Comparison of ENCODE assay signal across 8 cellular contexts in the genomic region with DNA sequence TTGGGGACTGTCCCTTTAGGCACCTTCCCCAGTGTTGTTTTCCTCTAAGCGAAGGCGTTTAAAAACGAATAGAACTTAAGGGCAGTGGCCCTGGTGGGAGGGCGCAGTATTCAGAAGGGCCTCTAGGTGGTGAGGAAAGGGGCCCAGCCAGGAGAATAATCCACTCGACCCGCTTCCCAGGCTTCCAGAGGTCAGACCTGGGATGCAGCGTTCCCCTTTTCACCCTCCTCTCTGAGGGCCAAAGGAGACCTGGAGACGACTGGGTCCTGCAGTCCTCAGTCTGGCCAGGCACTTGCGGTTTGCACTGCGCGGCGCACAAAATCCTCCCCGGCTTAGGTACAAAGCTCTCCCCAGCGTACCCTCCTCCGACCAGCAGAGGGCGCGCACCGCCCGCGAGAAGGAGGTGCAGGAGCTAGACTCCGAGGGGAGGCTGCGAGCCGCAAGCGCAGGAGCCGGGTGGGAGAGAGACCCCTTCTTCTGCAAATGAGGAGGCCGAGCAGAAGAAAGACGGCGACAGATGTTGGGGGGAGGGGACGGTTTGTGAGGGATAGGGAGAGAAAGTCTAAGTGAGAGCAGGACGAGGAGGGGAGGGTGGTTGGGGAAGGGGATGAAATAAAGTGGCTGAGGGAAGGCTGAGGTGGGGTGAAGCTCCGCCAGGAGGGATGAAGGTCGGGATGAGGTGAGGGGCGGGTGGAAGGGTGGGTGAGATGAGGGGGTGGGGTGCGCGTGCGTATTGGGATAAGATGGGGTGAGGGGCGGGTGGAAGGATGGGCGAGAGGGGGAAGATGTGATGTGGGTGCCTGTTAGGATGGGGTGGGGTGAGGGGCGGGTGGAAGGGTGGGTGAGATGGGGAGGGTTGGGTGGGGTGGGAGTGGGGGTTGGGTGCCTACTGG. TPM values are rescaled to one million over a fixed set of nuclear protein-coding genes. Genes with fewer than 3 reads are reported as not detected.
DNase-seq lines count a peak whose midpoint lies in the region; ATAC-seq and TF ChIP-seq lines count a peak whose summit lies in the region.

No MANE protein-coding gene starts in this region.

- peak overlapping the region; percentile 70 for H3K27ac ChIP-seq in OCI-LY3 (ENCODE audit: low read length)

- peak overlapping the region; percentile 84 for H3K4me3 ChIP-seq in OCI-LY3 (ENCODE audit: low read length)

- peaks cover 0 to 6% of the 10 kb centered on the region in 2 donors for H3K36me3 Mint-ChIP-seq in naive B cell
- H3K36me3 Mint-ChIP-seq in stimulated activated effector memory CD8-positive, alpha-beta T cell treated with anti-CD3 and anti-CD28 coated beads, Interleukin-12 subunit alpha, Interleukin-12 subunit beta, amount 100 ng/mL, for 72 hours: peaks cover 6% of the 10 kb centered on the region

- no peaks in the 10 kb centered on the region for H3K9me3 ChIP-seq in OCI-LY3 (ENCODE audit: insufficient read depth, low read length)

- H3K4me3 Mint-ChIP-seq in naive B cell: peak overlapping the region; percentile 68 to 89 (median 83)
- H3K4me3 Mint-ChIP-seq in stimulated activated effector memory CD8-positive, alpha-beta T cell treated with anti-CD3 and anti-CD28 coated beads, Interleukin-12 subunit alpha, Interleukin-12 subunit beta, amount 100 ng/mL, for 72 hours: peak overlapping the region; percentile 74

- H3K79me2 ChIP-seq in OCI-LY3 (ENCODE audit: low read length): peaks cover 2% of the 10 kb centered on the region; the same call in 1 of the 2 replicates

- H4K20me1 ChIP-seq in OCI-LY3 (ENCODE audit: insufficient read depth, low read length): no peaks in the 10 kb centered on the region

- ATAC-seq in GM21515 (IDR thresholded peaks at IDR 0.05; ENCODE audit: unreplicated experiment): peak; percentile 92
- ATAC-seq in naive B cell (ENCODE audit: low read depth in 2 of 2): peak; percentile 86 to 88
- peak; percentile 92 for ATAC-seq in stimulated activated effector memory CD8-positive, alpha-beta T cell treated with anti-CD3 and anti-CD28 coated beads, Interleukin-12 subunit alpha, Interleukin-12 subunit beta, amount 100 ng/mL, for 72 hours

- DNase-seq in DMS114 treated with DMSO at 0.1 percent for 48 hours (lab: John Stamatoyannopoulos, UW; ENCODE audit: unreplicated experiment) (peak; percentile 81), HuH-7.5 (ENCODE audit: low spot score) (peak; percentile 91), activated T-cell treated with anti-CD3 and anti-CD28 coated beads for 4 hours (peak; percentile 83), erythroblast (lab: John Stamatoyannopoulos, UW) (peak; percentile 77 to 86), naive B cell (peak; percentile 79)
- peak; percentile 82 to 92 for DNase-seq in stimulated activated effector memory CD8-positive, alpha-beta T cell treated with anti-CD3 and anti-CD28 coated beads, Interleukin-12 subunit alpha, Interleukin-12 subunit beta, amount 100 ng/mL, for 72 hours (ENCODE audit: low spot score in 2 of 2)

- H3K36me3 ChIP-seq in OCI-LY3 (replicated peaks; ENCODE audit: low read depth, low read length): no peaks in the 10 kb centered on the region

- peak overlapping the region; percentile 78 for H3K9ac ChIP-seq in OCI-LY3 (ENCODE audit: low read length)

- H3K4me2 ChIP-seq in OCI-LY3 (ENCODE audit: low read length): peak overlapping the region; percentile 87

- H3K27me3 ChIP-seq in OCI-LY3 (ENCODE audit: low read depth, low read length): 0 out of 2 replicates have a peak, but pooled peaks cover 2% of the 10 kb centered on the region

- H3K27me3 Mint-ChIP-seq in naive B cell: peaks cover 65 to 97% (median 90%) of the 10 kb centered on the region in 3 donors

- no peak for TF ChIP-seq POLR2A in erythroblast (IDR thresholded peaks at IDR 0.05; ENCODE audit: low read length)

- H3K9me3 Mint-ChIP-seq in naive B cell: peaks cover 0 to 2% (median 0%) of the 10 kb centered on the region in 7 donors
- H3K9me3 Mint-ChIP-seq in stimulated activated effector memory CD8-positive, alpha-beta T cell treated with anti-CD3 and anti-CD28 coated beads, Interleukin-12 subunit alpha, Interleukin-12 subunit beta, amount 100 ng/mL, for 72 hours: no peaks in the 10 kb centered on the region

- H3K4me1 ChIP-seq in OCI-LY3 (ENCODE audit: low read length): peaks cover 5% of the 10 kb centered on the region

- peak overlapping the region in 3 of 6 donors; percentile 5 to 81 (median 18) for H3K27ac Mint-ChIP-seq in naive B cell
- H3K27ac Mint-ChIP-seq in stimulated activated effector memory CD8-positive, alpha-beta T cell treated with anti-CD3 and anti-CD28 coated beads, Interleukin-12 subunit alpha, Interleukin-12 subunit beta, amount 100 ng/mL, for 72 hours: no peak overlapping the region

- TF ChIP-seq CTCF in OCI-LY3 (IDR thresholded peaks at IDR 0.05; ENCODE audit: low read depth, low read length): peak; percentile 91

- H2AFZ ChIP-seq in OCI-LY3 (ENCODE audit: low read depth, low read length): peak overlapping the region; percentile 99

- H3K4me1 Mint-ChIP-seq in naive B cell: peaks cover 24 to 39% (median 33%) of the 10 kb centered on the region in 3 donors
- peaks cover 29% of the 10 kb centered on the region for H3K4me1 Mint-ChIP-seq in stimulated activated effector memory CD8-positive, alpha-beta T cell treated with anti-CD3 and anti-CD28 coated beads, Interleukin-12 subunit alpha, Interleukin-12 subunit beta, amount 100 ng/mL, for 72 hours

RNA-seq across cellular contexts. Expression of a gene that starts 4.9 kb away (rescaled TPM):
- polyA plus RNA-seq in naive B cell (ENCODE audit: low read depth in 6 of 6): not detected

RNA-seq across cellular contexts. Expression of a gene that starts 13.1 kb away (rescaled TPM):
- polyA plus RNA-seq in naive B cell (ENCODE audit: low read depth in 6 of 6): not detected

RNA-seq across cellular contexts. Expression of a gene that starts 20.6 kb away (rescaled TPM):
- polyA plus RNA-seq in naive B cell (ENCODE audit: low read depth in 6 of 6): not detected

Comparison
In these comparisons a context has a peak if more than half of its experiments do, and no peak if none do; other contexts are left out.
1. Peak in every context shown above with its lines: DNase-seq, ATAC-seq, H3K4me3 ChIP-seq and H3K27ac ChIP-seq.